20 cellular contexts compared by ENCODE assay signal in genomic region chr15:28952666-28953491, GRCh38.
DNase-seq lines count a peak whose midpoint lies in the region; ATAC-seq and TF ChIP-seq lines count a peak whose summit lies in the region.
"Had no signal": no experiment of that assay in that cellular context is flagged by ENCODE, and none has a peak within 500 bp of the region (broad histone marks: within the 10 kb centered on the region; RNA-seq: fewer than 3 reads in every experiment).

No MANE protein-coding gene starts in this region.

- H3K4me1 Mint-ChIP-seq in neural crest cell = peaks cover 50% of the 10 kb centered on the region

- no peak for ATAC-seq in lower lobe of right lung
- ATAC-seq: heart right ventricle, left ventricle myocardium superior, mucosa of descending colon, WTC11 had no signal

- DNase-seq in DMS 273 treated with DMSO at 0.1 percent for 48 hours (lab: John Stamatoyannopoulos, UW) (peak; percentile 90), NCI-H1694 treated with DMSO at 0.1 percent for 48 hours (lab: John Stamatoyannopoulos, UW) (peak; percentile 82), choroid plexus epithelial cell (ENCODE audit: low read depth) (peak; percentile 57), neural crest cell (ENCODE audit: low read depth, low spot score) (no peak), lower lobe of right lung (no peak), RPMI8226 (no peak), NCI-H1092 treated with DMSO at 0.1 percent for 48 hours (lab: John Stamatoyannopoulos, UW) (no peak)
- DNase-seq: activated CD4-positive, alpha-beta T cell treated with anti-CD3 and anti-CD28 coated beads, Interleukin-2, amount 50 U/mL, for 48 hours; CD4-positive, CD25-positive, alpha-beta regulatory T cell; GOT3; heart right ventricle; left ventricle myocardium superior; mucosa of descending colon; stimulated activated CD4-positive, alpha-beta T cell treated with anti-CD3 and anti-CD28 coated beads, Interleukin-4, amount 100 ng/mL, for 1 hour; stimulated activated naive CD4-positive, alpha-beta T cell treated with Interleukin-2 at 50 U/mL for 16 hours; T-helper 9 cell; thyroid gland had no signal

- no peaks in the 10 kb centered on the region for H3K27me3 ChIP-seq in lower lobe of right lung (ENCODE audit: low read depth)
- H3K27me3 ChIP-seq: cardiac muscle cell, SJSA1, thyroid gland had no signal

- H3K4me3 ChIP-seq in choroid plexus epithelial cell (ENCODE audit: low read depth, low read length) (no peak overlapping the region), lower lobe of right lung (no peak overlapping the region)
- H3K4me3 ChIP-seq: cardiac muscle cell, heart right ventricle, mucosa of descending colon, SJSA1, thyroid gland had no signal

- no peaks in the 10 kb centered on the region for H3K4me1 ChIP-seq in lower lobe of right lung
- H3K4me1 ChIP-seq: thyroid gland had no signal

- no peaks in the 10 kb centered on the region for H3K9me3 ChIP-seq in lower lobe of right lung
- H3K9me3 ChIP-seq: heart right ventricle, mucosa of descending colon, SJSA1, thyroid gland had no signal

- H3K27ac ChIP-seq in lower lobe of right lung = no peak overlapping the region
- H3K27ac ChIP-seq: cardiac muscle cell, heart right ventricle, SJSA1, thyroid gland had no signal

- intact Hi-C loops in lower lobe of right lung (cut with DNase I) = no loop called here

- H3K9me3 Mint-ChIP-seq in neural crest cell = no peaks in the 10 kb centered on the region
- H3K9me3 Mint-ChIP-seq: CD4-positive, CD25-positive, alpha-beta regulatory T cell had no signal

- peak overlapping the region; percentile 88 for H3K27ac Mint-ChIP-seq in neural crest cell (ENCODE audit: unreplicated experiment)
- H3K27ac Mint-ChIP-seq: WTC11 had no signal

- peaks cover 3% of the 10 kb centered on the region for H3K36me3 Mint-ChIP-seq in neural crest cell (ENCODE audit: low read depth)
- H3K36me3 Mint-ChIP-seq: CD4-positive, CD25-positive, alpha-beta regulatory T cell; WTC11 had no signal

- H3K36me3 ChIP-seq in lower lobe of right lung = no peaks in the 10 kb centered on the region
- H3K36me3 ChIP-seq: cardiac muscle cell, heart right ventricle, SJSA1, thyroid gland had no signal

- H3K4me3 Mint-ChIP-seq in neural crest cell = no peak overlapping the region
- H3K4me3 Mint-ChIP-seq: WTC11 had no signal

- no peak for TF ChIP-seq CTCF in choroid plexus epithelial cell (conservative IDR thresholded peaks at IDR 0.05; ENCODE audit: low read depth, low read length)
- TF ChIP-seq CTCF in neural crest cell (conservative IDR thresholded peaks at IDR 0.05) = no peak
- TF ChIP-seq CTCF in lower lobe of right lung (IDR thresholded peaks at IDR 0.05) = no peak

- no peaks in the 10 kb centered on the region for H3K27me3 Mint-ChIP-seq in neural crest cell (ENCODE audit: low read depth)
- H3K27me3 Mint-ChIP-seq: CD4-positive, CD25-positive, alpha-beta regulatory T cell had no signal

Comparison
In these comparisons a context has a peak if more than half of its experiments do, and no peak if none do; other contexts are left out.
1. DNase-seq: peak in DMS 273 treated with DMSO at 0.1 percent for 48 hours (single experiment), NCI-H1694 treated with DMSO at 0.1 percent for 48 hours (single experiment) and choroid plexus epithelial cell (single experiment); none in neural crest cell (single experiment), lower lobe of right lung (single experiment), RPMI8226 (single experiment) and NCI-H1092 treated with DMSO at 0.1 percent for 48 hours (single experiment).